Comparison of ENCODE assay signal across 21 cellular contexts in the genomic region with DNA sequence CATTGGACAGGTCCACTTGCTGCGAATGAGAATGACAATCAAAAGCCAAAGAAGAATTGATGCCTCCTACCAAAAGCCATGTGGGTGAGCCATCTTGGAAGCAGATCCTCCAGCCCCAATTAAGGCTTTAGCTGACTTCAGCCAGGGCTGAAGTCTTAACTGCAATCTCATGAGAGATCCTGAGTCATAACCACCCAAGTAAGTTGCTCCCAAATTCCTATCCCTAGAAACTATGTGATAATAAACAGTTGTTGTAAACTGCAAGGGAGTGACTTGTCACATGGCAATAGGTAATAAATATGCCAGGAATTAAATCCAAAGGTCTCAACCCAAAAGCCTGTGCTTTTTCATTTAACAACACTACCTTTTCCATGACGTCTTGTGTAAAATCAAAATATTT.
DNase-seq lines count a peak whose midpoint lies in the region; ATAC-seq, FAIRE-seq and TF ChIP-seq lines count a peak whose summit lies in the region.
"Had no signal": no experiment of that assay in that cellular context is flagged by ENCODE, and none has a peak within 500 bp of the region (broad histone marks: within the 10 kb centered on the region; RNA-seq: fewer than 3 reads in every experiment).

No MANE protein-coding gene starts in this region.

- no peaks in the 10 kb centered on the region for H3K9me3 Mint-ChIP-seq in activated naive CD4-positive, alpha-beta T cell treated with anti-CD3 and anti-CD28 coated beads, Interleukin-2, amount 10 ng/mL, durations not matched to agents 7 days and 5 days
- H3K9me3 Mint-ChIP-seq: activated T-cell treated with anti-CD3 and anti-CD28 coated beads, Interleukin-2, amount 50 U/mL, for 72 hours; T-helper 2 cell treated with Interferon-gamma antibody and Interleukin-4, amounts not matched to agents 5 μg/mL and 100 μg/mL, for 36 hours had no signal

- no peaks in the 10 kb centered on the region for H3K9me3 ChIP-seq in uterus
- H3K9me3 ChIP-seq: HAP-1, pancreas had no signal

- no peaks in the 10 kb centered on the region for H3K27me3 ChIP-seq in uterus
- H3K27me3 ChIP-seq: pancreas had no signal

- TF ChIP-seq CTCF in fibroblast of villous mesenchyme (IDR thresholded peaks at IDR 0.05; ENCODE audit: insufficient read depth, low read depth, low read length) (no peak), uterus (IDR thresholded peaks at IDR 0.05) (no peak)

- no peaks in the 10 kb centered on the region for H3K36me3 ChIP-seq in uterus
- H3K36me3 ChIP-seq: HAP-1, pancreas had no signal

- TF ChIP-seq POLR2A in uterus (IDR thresholded peaks at IDR 0.05), result no peak

- ATAC-seq in GM19035 (IDR thresholded peaks at IDR 0.05; ENCODE audit: unreplicated experiment) (no peak), HG03520 (IDR thresholded peaks at IDR 0.05; ENCODE audit: unreplicated experiment) (no peak)
- ATAC-seq: activated T-cell treated with anti-CD3 and anti-CD28 coated beads, Interleukin-2, amount 50 U/mL, for 72 hours; pancreas had no signal

- no peak for FAIRE-seq in RCC 7860 (lab: Jason Lieb, UNC)
- FAIRE-seq: islet of Langerhans, pancreas had no signal

- H3K4me3 ChIP-seq in fibroblast of villous mesenchyme (ENCODE audit: low read depth, low read length) (no peak overlapping the region), uterus (no peak overlapping the region)
- H3K4me3 ChIP-seq: dorsolateral prefrontal cortex, HAP-1, lung, pancreas had no signal

- H3K27ac ChIP-seq in uterus, result peak overlapping the region; percentile 39 to 43
- H3K27ac ChIP-seq: dorsolateral prefrontal cortex, pancreas had no signal

- no peaks in the 10 kb centered on the region for H3K4me1 ChIP-seq in uterus
- H3K4me1 ChIP-seq: HAP-1, pancreas had no signal

- peaks cover 7% of the 10 kb centered on the region for H3K4me1 Mint-ChIP-seq in activated naive CD4-positive, alpha-beta T cell treated with anti-CD3 and anti-CD28 coated beads, Interleukin-2, amount 10 ng/mL, durations not matched to agents 7 days and 5 days

- H3K36me3 Mint-ChIP-seq in activated naive CD4-positive, alpha-beta T cell treated with anti-CD3 and anti-CD28 coated beads, Interleukin-2, amount 10 ng/mL, durations not matched to agents 7 days and 5 days, result no peaks in the 10 kb centered on the region
- H3K36me3 Mint-ChIP-seq: activated naive CD8-positive, alpha-beta T cell; CD14-positive monocyte had no signal

- H3K27ac Mint-ChIP-seq in activated naive CD4-positive, alpha-beta T cell treated with anti-CD3 and anti-CD28 coated beads, Interleukin-2, amount 10 ng/mL, durations not matched to agents 7 days and 5 days, result no peak overlapping the region
- H3K27ac Mint-ChIP-seq: activated naive CD8-positive, alpha-beta T cell; activated T-cell treated with anti-CD3 and anti-CD28 coated beads, Interleukin-2, amount 50 U/mL, for 72 hours; CD14-positive monocyte; T-helper 2 cell treated with Interferon-gamma antibody and Interleukin-4, amounts not matched to agents 5 μg/mL and 100 μg/mL, for 36 hours had no signal

- DNase-seq in ELR (ENCODE audit: low read depth) (peak; percentile 79), RCC 7860 (ENCODE audit: low spot score) (peak; percentile 5), fibroblast of villous mesenchyme (ENCODE audit: low read depth) (peak; percentile 84), uterus (no peak)
- DNase-seq in activated naive CD4-positive, alpha-beta T cell treated with anti-CD3 and anti-CD28 coated beads, Interleukin-2, amount 10 ng/mL, durations not matched to agents 7 days and 5 days, result no peak
- DNase-seq: activated T-cell treated with anti-CD3 and anti-CD28 coated beads, Interleukin-2, amount 50 U/mL, for 72 hours; dorsolateral prefrontal cortex; head of caudate nucleus; NCI-H1105; NCI-H2107; NCI-H526 treated with DMSO at 0.1 percent for 48 hours; pancreas; stimulated activated CD4-positive, alpha-beta T cell treated with anti-CD3 and anti-CD28 coated beads, Interleukin-4, amount 100 ng/mL, for 24 hours had no signal

- H3K27me3 Mint-ChIP-seq in activated naive CD4-positive, alpha-beta T cell treated with anti-CD3 and anti-CD28 coated beads, Interleukin-2, amount 10 ng/mL, durations not matched to agents 7 days and 5 days, result peaks cover 6% of the 10 kb centered on the region
- H3K27me3 Mint-ChIP-seq: activated naive CD8-positive, alpha-beta T cell had no signal

- CTCF ChIA-PET in activated naive CD4-positive, alpha-beta T cell treated with anti-CD3 and anti-CD28 coated beads, Interleukin-2, amount 10 ng/mL, durations not matched to agents 7 days and 5 days (lab: Charles Lee), result no interaction called here

- intact Hi-C loops in uterus (cut with DNase I; ENCODE audit: low total_unique reads), result no loop called here

- no peak overlapping the region for H3K4me3 Mint-ChIP-seq in activated naive CD4-positive, alpha-beta T cell treated with anti-CD3 and anti-CD28 coated beads, Interleukin-2, amount 10 ng/mL, durations not matched to agents 7 days and 5 days
- H3K4me3 Mint-ChIP-seq: activated naive CD8-positive, alpha-beta T cell; activated T-cell treated with anti-CD3 and anti-CD28 coated beads, Interleukin-2, amount 50 U/mL, for 72 hours; CD14-positive monocyte; T-helper 2 cell treated with Interferon-gamma antibody and Interleukin-4, amounts not matched to agents 5 μg/mL and 100 μg/mL, for 36 hours had no signal

Comparison
In these comparisons a context has a peak if more than half of its experiments do, and no peak if none do; other contexts are left out.
1. DNase-seq: peak in ELR (single experiment), RCC 7860 (single experiment) and fibroblast of villous mesenchyme (single experiment); none in uterus (0 of 2) and activated naive CD4-positive, alpha-beta T cell treated with anti-CD3 and anti-CD28 coated beads, Interleukin-2, amount 10 ng/mL, durations not matched to agents 7 days and 5 days (single experiment).